Comparison of ENCODE assay signal across 19 cellular contexts in the genomic region with DNA sequence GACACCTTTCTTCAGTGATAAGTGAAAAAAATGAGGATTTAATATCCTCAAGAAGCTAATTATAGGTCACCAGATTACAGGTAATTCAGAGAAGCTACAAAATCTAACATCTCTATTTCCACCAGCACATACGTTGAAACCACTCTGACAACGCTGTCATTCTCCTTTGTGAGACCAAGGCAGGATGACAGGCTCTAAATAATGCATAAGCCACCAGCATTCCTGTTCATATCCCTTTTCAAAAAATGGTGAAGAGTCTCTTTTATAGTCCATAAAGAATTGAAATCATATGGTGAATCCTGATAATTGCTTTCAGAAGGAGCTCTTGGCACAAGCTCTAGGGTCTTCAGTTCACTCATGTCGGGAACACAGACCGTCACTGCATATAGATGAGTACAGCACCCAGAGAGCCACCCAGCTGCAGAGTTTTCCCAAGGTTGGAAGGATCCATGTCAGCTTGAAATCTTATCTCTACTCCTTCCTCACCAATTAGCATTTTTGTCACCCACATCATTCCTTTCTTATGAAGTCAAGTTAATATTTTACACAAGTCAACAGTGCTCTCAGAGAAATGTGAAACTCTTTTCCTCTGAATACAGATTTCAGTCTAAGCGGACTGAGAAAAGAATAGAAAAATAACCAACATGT.
DNase-seq lines count a peak whose midpoint lies in the region; ATAC-seq and TF ChIP-seq lines count a peak whose summit lies in the region.
"Had no signal": no experiment of that assay in that cellular context is flagged by ENCODE, and none has a peak within 500 bp of the region (broad histone marks: within the 10 kb centered on the region; RNA-seq: fewer than 3 reads in every experiment).

No MANE protein-coding gene starts in this region.

- H3K36me3 Mint-ChIP-seq in nephron progenitor cell (ENCODE audit: low read depth) = no peaks in the 10 kb centered on the region
- H3K36me3 Mint-ChIP-seq: CD14-positive monocyte, IgD-negative memory B cell had no signal

- H3K27me3 Mint-ChIP-seq in nephron progenitor cell (ENCODE audit: low read depth, poor library complexity) = no peaks in the 10 kb centered on the region
- H3K27me3 Mint-ChIP-seq: IgD-negative memory B cell had no signal

- TF ChIP-seq CTCF in astrocyte of the spinal cord (IDR thresholded peaks at IDR 0.05; ENCODE audit: low read depth, low read length) (no peak), nephron progenitor cell (IDR thresholded peaks at IDR 0.05) (no peak)

- in situ Hi-C loops in astrocyte of the spinal cord (cut with HindIII; ENCODE audit: low sequenced_read_pairs) = no loop called here

- ATAC-seq in left cardiac atrium = no peak
- ATAC-seq: activated T-cell treated with anti-CD3 and anti-CD28 coated beads, Interleukin-2, amount 50 U/mL, for 4 hours had no signal

- no peak overlapping the region for H3K4me3 ChIP-seq in astrocyte of the spinal cord (ENCODE audit: low read depth, low read length)
- H3K4me3 ChIP-seq: HAP-1, uterus had no signal

- no peak overlapping the region for H3K4me3 Mint-ChIP-seq in nephron progenitor cell
- H3K4me3 Mint-ChIP-seq: activated T-cell treated with anti-CD3 and anti-CD28 coated beads, Interleukin-2, amount 50 U/mL, for 4 hours; CD14-positive monocyte; IgD-negative memory B cell had no signal

- intact Hi-C loops in left cardiac atrium (cut with DNase I) = no loop called here

- H3K9me3 Mint-ChIP-seq in nephron progenitor cell = no peaks in the 10 kb centered on the region
- H3K9me3 Mint-ChIP-seq: activated T-cell treated with anti-CD3 and anti-CD28 coated beads, Interleukin-2, amount 50 U/mL, for 4 hours had no signal

- DNase-seq in GM03348 (ENCODE audit: low spot score) (peak; percentile 31), astrocyte of the spinal cord (ENCODE audit: low read depth, low spot score) (peak; percentile 24), iris pigment epithelial cell (ENCODE audit: low read depth) (peak; percentile 38), renal cortical epithelial cell (ENCODE audit: low read depth) (peak; percentile 88), middle frontal gyrus (ENCODE audit: extremely low spot score, low spot score) (no peak), nephron progenitor cell (no peak), left cardiac atrium (no peak)
- DNase-seq in stimulated activated CD8-positive, alpha-beta memory T cell treated with anti-CD3 and anti-CD28 coated beads, Interleukin-4, amount 100 ng/mL, for 48 hours = no peak
- DNase-seq: activated T-cell treated with anti-CD3 and anti-CD28 coated beads, Interleukin-2, amount 50 U/mL, for 4 hours; foreskin melanocyte; NCI-H1092 treated with DMSO at 0.1 percent for 48 hours; NCI-H446; nucleus accumbens; small intestine; stimulated activated naive CD4-positive, alpha-beta T cell treated with Interleukin-2 at 50 U/mL for 16 hours; uterus had no signal

- H3K27ac Mint-ChIP-seq in nephron progenitor cell = no peak overlapping the region
- H3K27ac Mint-ChIP-seq: CD14-positive monocyte, IgD-negative memory B cell had no signal

- no peaks in the 10 kb centered on the region for H3K4me1 Mint-ChIP-seq in nephron progenitor cell
- H3K4me1 Mint-ChIP-seq: CD14-positive monocyte, IgD-negative memory B cell had no signal

Comparison
In these comparisons a context has a peak if more than half of its experiments do, and no peak if none do; other contexts are left out.
1. DNase-seq: peak in GM03348 (single experiment), astrocyte of the spinal cord (single experiment), iris pigment epithelial cell (single experiment) and renal cortical epithelial cell (single experiment); none in middle frontal gyrus (single experiment), nephron progenitor cell (single experiment), stimulated activated CD8-positive, alpha-beta memory T cell treated with anti-CD3 and anti-CD28 coated beads, Interleukin-4, amount 100 ng/mL, for 48 hours (single experiment) and left cardiac atrium (single experiment).